Comparison of ENCODE assay signal across 8 cellular contexts in genomic region chr1:224432672-224433040, GRCh38. TPM values are rescaled to one million over a fixed set of nuclear protein-coding genes. Genes with fewer than 3 reads are reported as not detected.
DNase-seq lines count a peak whose midpoint lies in the region; ATAC-seq and TF ChIP-seq lines count a peak whose summit lies in the region.

No MANE protein-coding gene starts in this region.

- H3K27me3 ChIP-seq in vagina, result no peaks in the 10 kb centered on the region

- H3K36me3 ChIP-seq in vagina, result no peaks in the 10 kb centered on the region

- in situ Hi-C loops in ACHN (cut with HindIII; ENCODE audit: low pct_ligation_motif_present, low pct_unique_long_range_greater_than_20kb, low sequenced_read_pairs), result no loop called here

- no peaks in the 10 kb centered on the region for H3K9me3 Mint-ChIP-seq in chondrocyte (ENCODE audit: low read depth)

- peak overlapping the region; percentile 97 for H3K27ac Mint-ChIP-seq in chondrocyte (ENCODE audit: unreplicated experiment)

- intact Hi-C loops in vagina (cut with DNase I), result no loop called here

- DNase-seq in GM12864 (ENCODE audit: low read depth) (no peak), NOMO-1 treated with dmso at 0.1 percent for 144 hours (lab: John Stamatoyannopoulos, UW; ENCODE audit: unreplicated experiment) (peak; percentile 0), chondrocyte (ENCODE audit: low spot score) (no peak), medulla oblongata (ENCODE audit: extremely low spot score) (peak; percentile 54), vagina (ENCODE audit: extremely low spot score in 2 of 2) (no peak), ACHN (no peak), NCI-H510A treated with DMSO at 0.1 percent for 48 hours (lab: John Stamatoyannopoulos, UW) (no peak)

- H3K27ac ChIP-seq in vagina, result peak overlapping the region; percentile 99

- H3K4me1 ChIP-seq in vagina, result peaks cover 64% of the 10 kb centered on the region

- H3K4me3 ChIP-seq in GM12864 (ENCODE audit: low read depth, low read length) (peak overlapping the region; percentile 65), vagina (peak overlapping the region; percentile 75 to 83)

- peak overlapping the region; percentile 94 for H3K4me3 Mint-ChIP-seq in chondrocyte (ENCODE audit: unreplicated experiment)

- H3K9me3 ChIP-seq in vagina, result no peaks in the 10 kb centered on the region

- TF ChIP-seq POLR2A in vagina (IDR thresholded peaks at IDR 0.05), result no peak

- H3K27me3 Mint-ChIP-seq in chondrocyte (ENCODE audit: low read depth), result no peaks in the 10 kb centered on the region

- ATAC-seq in GM19035 (IDR thresholded peaks at IDR 0.05; ENCODE audit: unreplicated experiment), result no peak

- peaks cover 5% of the 10 kb centered on the region for H3K36me3 Mint-ChIP-seq in chondrocyte (ENCODE audit: low read depth)

- TF ChIP-seq CTCF in GM12864 (IDR thresholded peaks at IDR 0.05; ENCODE audit: low read depth, low read length, missing control alignments) (no peak), chondrocyte (IDR thresholded peaks at IDR 0.05) (no peak), vagina (IDR thresholded peaks at IDR 0.05) (no peak)

- peaks cover 64% of the 10 kb centered on the region for H3K4me1 Mint-ChIP-seq in chondrocyte (ENCODE audit: low read depth)

RNA-seq across cellular contexts. Expression of gene WDR26, which starts 1.9 kb away (rescaled TPM):
- total RNA-seq in chondrocyte, result 79.5 to 84.0 TPM (median 81.5 TPM) in 3 replicates
- 77.3 TPM for total RNA-seq in vagina

Comparison
In these comparisons a context has a peak if more than half of its experiments do, and no peak if none do; other contexts are left out.
1. DNase-seq: peak in NOMO-1 treated with dmso at 0.1 percent for 144 hours (single experiment) and medulla oblongata (single experiment); none in GM12864 (single experiment), chondrocyte (single experiment), vagina (0 of 2), ACHN (single experiment) and NCI-H510A treated with DMSO at 0.1 percent for 48 hours (single experiment).